ENCODE assay signal across 14 cellular contexts in the genomic region with DNA sequence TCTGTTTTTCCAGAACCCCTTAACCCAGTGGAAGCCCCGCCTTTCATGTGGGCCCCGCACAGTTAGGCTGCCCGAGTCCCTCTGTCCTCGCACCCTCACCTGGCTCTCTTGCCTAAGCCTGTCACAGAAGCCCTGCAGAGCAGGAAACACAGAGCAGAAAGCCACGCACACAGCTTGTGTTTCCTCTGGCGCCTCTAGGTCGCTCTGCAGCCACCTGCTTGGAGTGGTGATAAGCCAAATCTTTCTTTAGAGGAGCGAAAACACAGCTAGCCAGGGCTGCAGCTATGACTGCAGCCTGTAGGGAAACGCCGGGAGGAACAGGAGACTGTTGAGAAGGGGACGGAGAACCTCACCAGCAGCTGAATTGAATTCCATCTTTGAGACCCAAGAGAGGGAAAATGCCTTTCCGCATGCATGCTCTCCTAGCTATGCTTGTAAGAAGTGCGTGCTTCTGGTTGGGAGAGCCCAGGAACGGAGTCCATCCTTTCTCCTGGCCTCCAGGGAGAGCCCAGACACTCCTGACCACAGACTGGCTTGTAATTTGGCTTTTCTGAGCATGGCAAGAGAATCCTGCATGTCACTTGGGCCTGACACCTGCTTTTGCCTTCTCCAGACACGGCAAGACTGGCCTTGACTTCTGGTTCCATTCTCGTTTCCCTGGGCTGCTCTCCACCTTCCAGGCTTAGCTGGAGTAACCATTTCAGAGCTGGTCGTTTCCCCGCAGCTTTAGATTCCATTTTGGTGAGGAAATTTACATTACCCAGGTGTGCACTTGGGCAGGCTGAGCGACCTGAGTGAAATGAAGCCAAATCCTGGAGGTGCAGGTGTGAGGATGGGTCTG.
A peak's percentile ranks its signal among the peaks of the same experiment; 100 is the strongest.
DNase-seq lines count a peak whose midpoint lies in the region; ATAC-seq, FAIRE-seq and TF ChIP-seq lines count a peak whose summit lies in the region.
"Had no signal": no experiment of that assay in that cellular context is flagged by ENCODE, and none has a peak within 500 bp of the region (broad histone marks: within the 10 kb centered on the region; RNA-seq: fewer than 3 reads in every experiment).

No MANE protein-coding gene starts in this region.

- no peaks in the 10 kb centered on the region for H3K9me3 ChIP-seq in BLaER1 treated with 17β-estradiol and CSF1 and Interleukin-3, amounts not matched to agents 10 nM and 100 nM (replicated peaks in 1 of 11)
- H3K9me3 ChIP-seq in pancreas (no peaks in the 10 kb centered on the region), PC-9 (ENCODE audit: insufficient read depth, low read depth) (no peaks in the 10 kb centered on the region)
- H3K9me3 ChIP-seq: upper lobe of right lung had no signal

- H3K4me2 ChIP-seq in BLaER1 treated with 17β-estradiol and CSF1 and Interleukin-3, amounts not matched to agents 10 nM and 100 nM, result peak overlapping the region; percentile 8 to 97 (median 86); a peak in 21 of 22 replicates
- H3K4me2 ChIP-seq in PC-9, result no peak overlapping the region

- no peak for FAIRE-seq in pancreas (lab: Jason Lieb, UNC)
- FAIRE-seq: G401.6 had no signal

- BruUV-seq in PC-9 (replicated peaks; lab: Mats Ljungman, UMichigan), result no TSS peak

- ATAC-seq in pancreas, result peak in 3 of 4 donors; percentile 9 to 49 (median 33)
- no peak for ATAC-seq in GM21576 (IDR thresholded peaks at IDR 0.05; ENCODE audit: unreplicated experiment)
- no peak for ATAC-seq in GM21737 (IDR thresholded peaks at IDR 0.05; ENCODE audit: unreplicated experiment)
- no peak for ATAC-seq in GM18520 (IDR thresholded peaks at IDR 0.05; ENCODE audit: unreplicated experiment)
- ATAC-seq: T-helper 17 cell, upper lobe of right lung had no signal

- peak; percentile 83 for DNase-seq in NCI-H1092 treated with DMSO at 0.1 percent for 48 hours (lab: John Stamatoyannopoulos, UW)
- DNase-seq in dorsolateral prefrontal cortex, result peak in 5 of 10 donors; percentile 25 to 76 (median 56)
- DNase-seq in pancreas, result no peak
- DNase-seq in PC-9, result no peak
- DNase-seq: activated CD4-positive, alpha-beta memory T cell treated with anti-CD3 and anti-CD28 coated beads for 36 hours; AML-193; effector CD8-positive, alpha-beta T cell; T-helper 17 cell; upper lobe of right lung had no signal

- H3K4me1 ChIP-seq in BLaER1 treated with 17β-estradiol and CSF1 and Interleukin-3, amounts not matched to agents 10 nM and 100 nM, result peaks cover 50 to 100% (median 95%) of the 10 kb centered on the region in 10 experiments
- no peaks in the 10 kb centered on the region for H3K4me1 ChIP-seq in pancreas
- no peaks in the 10 kb centered on the region for H3K4me1 ChIP-seq in PC-9 (replicated peaks; ENCODE audit: insufficient read depth)

- peak in 1 of 56 donors; percentile 8 for TF ChIP-seq CTCF in dorsolateral prefrontal cortex (IDR thresholded peaks at IDR 0.05 in 54 of 56, conservative IDR thresholded peaks at IDR 0.05 in 2 of 56; ENCODE audit: low read depth in 1 of 56, partially characterized antibody in 56 of 56)
- TF ChIP-seq CTCF in pancreas (IDR thresholded peaks at IDR 0.05), result no peak
- no peak for TF ChIP-seq CTCF in PC-9 (conservative IDR thresholded peaks at IDR 0.05)

- H4K20me1 ChIP-seq in BLaER1 treated with 17β-estradiol and CSF1 and Interleukin-3, amounts not matched to agents 10 nM and 100 nM, result no peaks in the 10 kb centered on the region
- peaks cover 4% of the 10 kb centered on the region; the same call in 1 of the 2 replicates for H4K20me1 ChIP-seq in PC-9 (ENCODE audit: insufficient read depth)

- POLR2A ChIA-PET in PC-9 (lab: Charles Lee; ENCODE audit: unreplicated experiment), result no interaction called here

- no peak overlapping the region for H2AFZ ChIP-seq in PC-9

- intact Hi-C loops in dorsolateral prefrontal cortex (cut with DNase I), result no loop called here
- intact Hi-C loops in pancreas (cut with DNase I), result no loop called here
- intact Hi-C loops in PC-9 (cut with micrococcal nuclease; ENCODE audit: unreplicated experiment), result no loop called here

- peak overlapping the region in 3 of 11 experiments; percentile 20 to 53 (median 38); a peak in 4 of 22 replicates for H3K9ac ChIP-seq in BLaER1 treated with 17β-estradiol and CSF1 and Interleukin-3, amounts not matched to agents 10 nM and 100 nM

- H3F3A ChIP-seq in PC-9 (ENCODE audit: insufficient read depth, low read depth), result no peaks in the 10 kb centered on the region

- H3K27me3 ChIP-seq in BLaER1 treated with 17β-estradiol and CSF1 and Interleukin-3, amounts not matched to agents 10 nM and 100 nM, result peaks cover 0 to 11% (median 0%) of the 10 kb centered on the region in 11 experiments; a peak in 4 of 22 replicates
- H3K27me3 ChIP-seq in dorsolateral prefrontal cortex, result peaks cover 0 to 3% (median 0%) of the 10 kb centered on the region in 45 donors
- H3K27me3 ChIP-seq in pancreas, result no peaks in the 10 kb centered on the region
- peaks cover 100% of the 10 kb centered on the region for H3K27me3 ChIP-seq in PC-9 (ENCODE audit: insufficient read depth, low read depth)
- H3K27me3 ChIP-seq: upper lobe of right lung had no signal

- WGBS in pancreas, 2 donors, result 29 to 30% methylated on average over 19 of the region's 19 CpGs

- no peak overlapping the region for H3K4me3 ChIP-seq in BLaER1 treated with 17β-estradiol and CSF1 and Interleukin-3, amounts not matched to agents 10 nM and 100 nM
- H3K4me3 ChIP-seq in dorsolateral prefrontal cortex, result no peak overlapping the region
- H3K4me3 ChIP-seq in pancreas, result no peak overlapping the region
- no peak overlapping the region for H3K4me3 ChIP-seq in PC-9
- H3K4me3 ChIP-seq: upper lobe of right lung had no signal

- H3K27ac ChIP-seq in BLaER1 treated with 17β-estradiol and CSF1 and Interleukin-3, amounts not matched to agents 10 nM and 100 nM, result 0 out of 22 replicates have a peak overlapping the region, but pooled peaks of 2 of the 11 experiments have one; percentile 13 to 24
- peak overlapping the region in 52 of 59 donors; percentile 4 to 86 (median 63) for H3K27ac ChIP-seq in dorsolateral prefrontal cortex
- no peak overlapping the region for H3K27ac ChIP-seq in pancreas
- no peak overlapping the region for H3K27ac ChIP-seq in PC-9
- H3K27ac ChIP-seq: upper lobe of right lung had no signal

- no peaks in the 10 kb centered on the region for H3K9me2 ChIP-seq in PC-9 (ENCODE audit: insufficient read depth)

- no peaks in the 10 kb centered on the region for H3K36me3 ChIP-seq in BLaER1 treated with 17β-estradiol and CSF1 and Interleukin-3, amounts not matched to agents 10 nM and 100 nM
- H3K36me3 ChIP-seq in pancreas (no peaks in the 10 kb centered on the region), PC-9 (ENCODE audit: low read depth) (no peaks in the 10 kb centered on the region)
- H3K36me3 ChIP-seq: upper lobe of right lung had no signal

- CTCF ChIA-PET in PC-9 (lab: Charles Lee), result no interaction called here

- no peaks in the 10 kb centered on the region for H3K79me2 ChIP-seq in PC-9 (ENCODE audit: low read depth)

Comparison
In these comparisons a context has a peak if more than half of its experiments do, and no peak if none do; other contexts are left out.
1. H3K27ac ChIP-seq: peak in dorsolateral prefrontal cortex (52 of 59); none in pancreas (0 of 4) and PC-9 (single experiment).
2. ATAC-seq: peak in pancreas (3 of 4); none in GM21576 (single experiment), GM21737 (single experiment) and GM18520 (single experiment).